ENCODE assay signal across 8 cellular contexts in genomic region chr20:45934587-45935415, GRCh38. TPM values are rescaled to one million over a fixed set of nuclear protein-coding genes. Genes with fewer than 3 reads are reported as not detected.
A peak's percentile ranks its signal among the peaks of the same experiment; 100 is the strongest.
DNase-seq lines count a peak whose midpoint lies in the region; ATAC-seq and TF ChIP-seq lines count a peak whose summit lies in the region.

Gene PCIF1, plus strand, starts transcription at chr20:45934683. Its CDS starts 4,317 bp downstream, at chr20:45939000.

- no peak for TF ChIP-seq CTCF in IMR-90 (conservative IDR thresholded peaks at IDR 0.05; ENCODE audit: low read depth, low read length)
- TF ChIP-seq CTCF in OCI-LY7 (conservative IDR thresholded peaks at IDR 0.05; ENCODE audit: low read length) = no peak
- no peak for TF ChIP-seq CTCF in endothelial cell (IDR thresholded peaks at IDR 0.05; ENCODE audit: unreplicated experiment)

- peaks cover 23% of the 10 kb centered on the region for H3K79me2 ChIP-seq in OCI-LY7 (ENCODE audit: insufficient read depth, low read depth, low read length)

- H2AK9ac ChIP-seq in IMR-90 (replicated peaks; ENCODE audit: low read depth, low read length, poor library complexity) = peak within 1 kb of the TSS; percentile 100

- H3K4me1 ChIP-seq in IMR-90 (ENCODE audit: control insufficient read depth, insufficient read depth, low read length) = peaks cover 5% of the 10 kb centered on the region
- peaks cover 8% of the 10 kb centered on the region for H3K4me1 ChIP-seq in OCI-LY7 (ENCODE audit: insufficient read depth, low read length, poor library complexity, severe bottlenecking)

- dilution Hi-C loops in IMR-90 (cut with HindIII; ENCODE audit: low sequenced_read_pairs, unreplicated experiment) = no loop called here

- POLR2A ChIA-PET in IMR-90 (lab: Charles Lee; ENCODE audit: unreplicated experiment) = interaction anchor here (0.6 to 1.2 kb wide), 4 partner anchors 9 to 25 kb away, joined by 3 to 8 read pairs (median 5); no protein-coding TSS in a partner anchor
- POLR2A ChIA-PET in OCI-LY7 (lab: Charles Lee) = interaction anchor here (0.6 to 4.0 kb wide), 14 partner anchors 11 to 112 kb away, joined by 3 to 11 read pairs (median 3); partner anchors contain the start of genes CTSA, NEURL2 and ZSWIM1

- peaks cover 20% of the 10 kb centered on the region for H3K4me1 Mint-ChIP-seq in endothelial cell (ENCODE audit: unreplicated experiment)

- TF ChIP-seq POLR2A in IMR-90 (IDR thresholded peaks at IDR 0.05; ENCODE audit: low read depth, low read length) = peak; percentile 98

- H3K36me3 Mint-ChIP-seq in endothelial cell (ENCODE audit: low read depth, unreplicated experiment) = peaks cover 16% of the 10 kb centered on the region

- peak within 1 kb of the TSS; percentile 100 for H4K91ac ChIP-seq in IMR-90 (ENCODE audit: insufficient read depth, low read depth, low read length)

- H3K4ac ChIP-seq in IMR-90 (ENCODE audit: low read depth, low read length) = peak within 1 kb of the TSS; percentile 100

- no peaks in the 10 kb centered on the region for H3K27me3 ChIP-seq in IMR-90 (ENCODE audit: control insufficient read depth, insufficient read depth, low read length)

- peak within 1 kb of the TSS; percentile 96 for H3K18ac ChIP-seq in IMR-90 (ENCODE audit: low read depth, low read length)

- H3K4me3 Mint-ChIP-seq in endothelial cell (ENCODE audit: unreplicated experiment) = peak within 1 kb of the TSS; percentile 98

- no TSS peak for BruUV-seq in IMR-90 (replicated peaks; lab: Mats Ljungman, UMichigan)
- BruUV-seq in OCI-LY7 (replicated peaks; lab: Mats Ljungman, UMichigan) = no TSS peak

- peak within 1 kb of the TSS; percentile 99 for H3K27ac Mint-ChIP-seq in endothelial cell (ENCODE audit: unreplicated experiment)

- H3K23ac ChIP-seq in IMR-90 (ENCODE audit: low read depth, low read length) = peak within 1 kb of the TSS; percentile 92

- peaks cover 12% of the 10 kb centered on the region for H3K27me3 Mint-ChIP-seq in endothelial cell (ENCODE audit: unreplicated experiment)

- H3K4me2 ChIP-seq in IMR-90 (ENCODE audit: low read depth, low read length) (peak within 1 kb of the TSS; percentile 97), OCI-LY7 (ENCODE audit: low read length) (peak within 1 kb of the TSS; percentile 94)

- peak within 1 kb of the TSS; percentile 99 for H3K9ac ChIP-seq in IMR-90 (ENCODE audit: low read depth, low read length)

- in situ Hi-C loops in IMR-90 (cut with MboI; ENCODE audit: low sequenced_read_pairs) = no loop called here

- CTCF ChIA-PET in IMR-90 (lab: Yijun Ruan, JAX) (interaction anchor here (0.8 to 1.5 kb wide), 2 partner anchors 43 to 136 kb away, joined by 3 to 6 read pairs; no protein-coding TSS in a partner anchor), OCI-LY7 (lab: Charles Lee; ENCODE audit: unreplicated experiment) (interaction anchor here (1.0 kb wide), 1 partner anchor 36 kb away, joined by 4 read pairs; no protein-coding TSS in a partner anchor)

- H3K4me3 ChIP-seq in IMR-90 (ENCODE audit: insufficient read depth, low read depth, low read length) (peak within 1 kb of the TSS; percentile 85), OCI-LY7 (ENCODE audit: low read depth, low read length, poor library complexity, severe bottlenecking) (peak within 1 kb of the TSS; percentile 87)

- H2AFZ ChIP-seq in IMR-90 (replicated peaks; ENCODE audit: low read length, poor library complexity) (peak within 1 kb of the TSS; percentile 99), OCI-LY7 (ENCODE audit: low read length) (peak within 1 kb of the TSS; percentile 69; the same call in 1 of the 2 replicates)

- peaks cover 38 to 75% of the 10 kb centered on the region in 2 experiments for H3K79me1 ChIP-seq in IMR-90 (ENCODE audit: low read depth in 1 of 2, low read length in 2 of 2)

- H3K36me3 ChIP-seq in IMR-90 (ENCODE audit: control insufficient read depth, insufficient read depth, low read length) (peaks cover 20% of the 10 kb centered on the region), OCI-LY7 (ENCODE audit: insufficient read depth, low read length) (peaks cover 32% of the 10 kb centered on the region)

- H2BK15ac ChIP-seq in IMR-90 (ENCODE audit: low read depth, low read length) = peak within 1 kb of the TSS; percentile 89; the same call in 1 of the 3 replicates

- no peak within 1 kb of the TSS for H2BK20ac ChIP-seq in IMR-90 (ENCODE audit: low read depth, low read length)

- no peaks in the 10 kb centered on the region for H3K9me3 ChIP-seq in IMR-90 (ENCODE audit: control insufficient read depth, insufficient read depth, low read length)
- H3K9me3 ChIP-seq in OCI-LY7 (ENCODE audit: low read length) = no peaks in the 10 kb centered on the region

- H3K27ac ChIP-seq in IMR-90 (ENCODE audit: insufficient read depth, low read length) (peak within 1 kb of the TSS; percentile 99), OCI-LY7 (ENCODE audit: low read depth, low read length, poor library complexity, severe bottlenecking) (peak within 1 kb of the TSS; percentile 75)

- peak; percentile 69 for ATAC-seq in GM21529 (IDR thresholded peaks at IDR 0.05; ENCODE audit: unreplicated experiment)
- peak; percentile 84 for ATAC-seq in IMR-90 (ENCODE audit: low read depth)

- peaks cover 19% of the 10 kb centered on the region for H4K20me1 ChIP-seq in IMR-90 (ENCODE audit: insufficient read depth, low read length)
- H4K20me1 ChIP-seq in OCI-LY7 (ENCODE audit: insufficient read depth, low read length) = no peaks in the 10 kb centered on the region

- 1% methylated on average over 40 of the region's 102 CpGs; no CpG with 5 or more reads in 1 of the 2 experiments for WGBS in IMR-90 (ENCODE audit: extremely low coverage in 2 of 2, insufficient read length in 1 of 2), 2 experiments

- peak within 1 kb of the TSS; percentile 98 for H4K5ac ChIP-seq in IMR-90 (ENCODE audit: low read depth, low read length)

- 0 out of 2 replicates have a peak, but pooled peaks have one; percentile 2 for TF ChIP-seq RAD21 in IMR-90 (IDR thresholded peaks at IDR 0.05; ENCODE audit: low read length)

- peak within 1 kb of the TSS; percentile 99 for H2AK5ac ChIP-seq in IMR-90 (ENCODE audit: low read depth, low read length)

- H3K56ac ChIP-seq in IMR-90 (ENCODE audit: extremely low read depth, insufficient read depth, low read length) = peak within 1 kb of the TSS; percentile 98

- peak within 1 kb of the TSS; percentile 91 for H2BK120ac ChIP-seq in IMR-90 (ENCODE audit: low read depth, low read length)

- peak within 1 kb of the TSS; percentile 100 for H2BK5ac ChIP-seq in IMR-90 (ENCODE audit: low read depth, low read length, poor library complexity, severe bottlenecking)

- DNase-seq in DMS 273 treated with DMSO at 0.1 percent for 48 hours (lab: John Stamatoyannopoulos, UW) (peak; percentile 89), IMR-90 (peak; percentile 98), OCI-LY7 (ENCODE audit: low spot score) (peak; percentile 98), activated T-cell treated with anti-CD3 and anti-CD28 coated beads for 1 hour (ENCODE audit: low read depth) (peak; percentile 98), endothelial cell (ENCODE audit: low spot score) (peak; percentile 99), middle frontal gyrus (ENCODE audit: extremely low spot score, low spot score) (peak; percentile 95)
- DNase-seq in stimulated activated CD8-positive, alpha-beta memory T cell treated with anti-CD3 and anti-CD28 coated beads, Interleukin-2, amount 100 ng/mL, for 1 hour (ENCODE audit: low read depth in 2 of 2) = peak; percentile 98

- no peaks in the 10 kb centered on the region for H3K9me3 Mint-ChIP-seq in endothelial cell (ENCODE audit: unreplicated experiment)

- 0 out of 2 replicates have a peak, but pooled peaks cover 4% of the 10 kb centered on the region for H3K9me1 ChIP-seq in IMR-90 (ENCODE audit: insufficient read depth, low read length)

- intact Hi-C loops in IMR-90 (cut with micrococcal nuclease) (loop anchor here (1.0 to 10.0 kb wide), 5 partner anchors 24 to 136 kb away; partner anchors contain the start of genes ACOT8, CTSA, NEURL2 and SNX21), OCI-LY7 (cut with micrococcal nuclease; ENCODE audit: unreplicated experiment) (loop anchor here (1.0 to 2.0 kb wide), 3 partner anchors 24 to 78 kb away; partner anchors contain the start of genes ACOT8 and ZSWIM3)

- peak within 1 kb of the TSS; percentile 98 to 100 for H4K8ac ChIP-seq in IMR-90 (ENCODE audit: low read depth in 2 of 2, low read length in 2 of 2)

- peak within 1 kb of the TSS; percentile 99 for H3K14ac ChIP-seq in IMR-90 (replicated peaks; ENCODE audit: low read depth, low read length)

- no peaks in the 10 kb centered on the region for H3K9me2 ChIP-seq in OCI-LY7 (ENCODE audit: insufficient read depth, low read length)

TF ChIP-seq in IMR-90, 13 proteins besides CTCF, POLR2A, EP300 and RAD21 (continues in another document):
- 0 out of 2 replicates have a peak, but pooled peaks have one; percentile 1 for TF ChIP-seq FOS (IDR thresholded peaks at IDR 0.05; ENCODE audit: low read depth, low read length)
- no peak for TF ChIP-seq CEBPB (IDR thresholded peaks at IDR 0.05; ENCODE audit: low read depth, low read length)
- no peak for TF ChIP-seq MAFK (IDR thresholded peaks at IDR 0.05; ENCODE audit: low read depth, low read length)
- TF ChIP-seq MAZ (IDR thresholded peaks at IDR 0.05; ENCODE audit: borderline replicate concordance, low read depth, low read length) = peak; percentile 38; the same call in 1 of the 2 replicates
- no peak for TF ChIP-seq ELK1 (IDR thresholded peaks at IDR 0.05; ENCODE audit: borderline replicate concordance, low read depth, low read length)
- TF ChIP-seq RFX5 (IDR thresholded peaks at IDR 0.05; ENCODE audit: low read depth, low read length) = no peak
- TF ChIP-seq BHLHE40 (IDR thresholded peaks at IDR 0.05; ENCODE audit: low read depth, low read length) = no peak
- peak; percentile 90; the same call in 1 of the 2 replicates for TF ChIP-seq CHD1 (IDR thresholded peaks at IDR 0.05; ENCODE audit: low read depth, low read length)
- peak; percentile 60; the same call in 1 of the 2 replicates for TF ChIP-seq MXI1 (IDR thresholded peaks at IDR 0.05; ENCODE audit: borderline replicate concordance, low read depth, low read length)
- 0 out of 2 replicates have a peak, but pooled peaks have one; percentile 14 for TF ChIP-seq SMC3 (IDR thresholded peaks at IDR 0.05; ENCODE audit: low read depth, low read length)

RNA-seq across cellular contexts. Expression of gene PCIF1, which starts in this region (rescaled TPM):
- total RNA-seq in IMR-90 (2012; rRNA removed) (5.4 and 6.1 TPM in 2 replicates), OCI-LY7 (2022) (40.6 and 50.3 TPM in 2 replicates), endothelial cell (ENCODE audit: unreplicated experiment) (34.8 TPM)
- 17.8 and 18.3 TPM in 2 replicates for polyA plus RNA-seq in IMR-90 (2012; rRNA removed)
- 16.0 and 23.4 TPM in 2 replicates for polyA plus RNA-seq in IMR-90 (2012; cell fraction: cytosol; rRNA removed)
- 23.7 and 43.7 TPM in 2 replicates for polyA plus RNA-seq in IMR-90 (2012; cell fraction: nucleus; rRNA removed; ENCODE audit: low replicate concordance)
- total RNA-seq in OCI-LY7 (2014; rRNA removed; shearing (Covaris generic)) = 16.7 and 21.2 TPM in 2 replicates

Comparison
In these comparisons a context has a peak if more than half of its experiments do, and no peak if none do; other contexts are left out.
1. Peak in every context shown above with its lines: DNase-seq, ATAC-seq, H3K4me3 ChIP-seq and H3K27ac ChIP-seq.